ENCODE assay signal across 24 cellular contexts in genomic region chr6:166778776-166779175, GRCh38.
"Had no signal": no experiment of that assay in that cellular context is flagged by ENCODE, and none has a peak within 500 bp of the region (broad histone marks: within the 10 kb centered on the region; RNA-seq: fewer than 3 reads in every experiment).

No MANE protein-coding gene starts in this region.

- H3K9ac ChIP-seq: SK-N-SH had no signal

- H3K9me3 ChIP-seq: SJCRH30, SK-N-SH had no signal

- H3K9me3 Mint-ChIP-seq: activated CD4-positive, alpha-beta memory T cell treated with anti-CD3 and anti-CD28 coated beads for 36 hours; activated CD4-positive, alpha-beta T cell treated with anti-CD3 and anti-CD28 coated beads, Interleukin-2, amount 10 ng/mL, durations not matched to agents 7 days and 5 days; activated naive CD4-positive, alpha-beta T cell treated with anti-CD3 and anti-CD28 coated beads, Interleukin-2, amount 50 U/mL, for 24 hours; activated T-cell treated with anti-CD3 and anti-CD28 coated beads, Interleukin-2, amount 50 U/mL, for 24 hours; activated T-helper 1 cell treated with anti-CD3 and anti-CD28 coated beads, Interleukin-12 subunit alpha, Interleukin-12 subunit beta, Interleukin-2, Interleukin-4 antibody, amounts not matched to agents 30 ng/mL and 10 ng/mL and 1 ng/mL, durations not matched to agents 14 hours and 24 hours and 36 hours had no signal

- H3K36me3 Mint-ChIP-seq: activated CD4-positive, alpha-beta memory T cell treated with anti-CD3 and anti-CD28 coated beads for 36 hours; activated naive CD4-positive, alpha-beta T cell treated with anti-CD3 and anti-CD28 coated beads, Interleukin-2, amount 50 U/mL, for 24 hours had no signal

- H3K36me3 ChIP-seq: SJCRH30 had no signal

- H3K27ac ChIP-seq: RWPE1, SJCRH30, VCaP had no signal

- H3K27ac Mint-ChIP-seq: activated CD4-positive, alpha-beta memory T cell treated with anti-CD3 and anti-CD28 coated beads for 36 hours; activated CD4-positive, alpha-beta T cell treated with anti-CD3 and anti-CD28 coated beads, Interleukin-2, amount 10 ng/mL, durations not matched to agents 7 days and 5 days; activated naive CD4-positive, alpha-beta T cell treated with anti-CD3 and anti-CD28 coated beads, Interleukin-2, amount 50 U/mL, for 24 hours; activated T-cell treated with anti-CD3 and anti-CD28 coated beads, Interleukin-2, amount 50 U/mL, for 24 hours; activated T-helper 1 cell treated with anti-CD3 and anti-CD28 coated beads, Interleukin-12 subunit alpha, Interleukin-12 subunit beta, Interleukin-2, Interleukin-4 antibody, amounts not matched to agents 30 ng/mL and 10 ng/mL and 1 ng/mL, durations not matched to agents 14 hours and 24 hours and 36 hours had no signal

- H3K4me3 Mint-ChIP-seq: activated CD4-positive, alpha-beta memory T cell treated with anti-CD3 and anti-CD28 coated beads for 36 hours; activated CD4-positive, alpha-beta T cell treated with anti-CD3 and anti-CD28 coated beads, Interleukin-2, amount 10 ng/mL, durations not matched to agents 7 days and 5 days; activated naive CD4-positive, alpha-beta T cell treated with anti-CD3 and anti-CD28 coated beads, Interleukin-2, amount 50 U/mL, for 24 hours; activated T-cell treated with anti-CD3 and anti-CD28 coated beads, Interleukin-2, amount 50 U/mL, for 24 hours; activated T-helper 1 cell treated with anti-CD3 and anti-CD28 coated beads, Interleukin-12 subunit alpha, Interleukin-12 subunit beta, Interleukin-2, Interleukin-4 antibody, amounts not matched to agents 30 ng/mL and 10 ng/mL and 1 ng/mL, durations not matched to agents 14 hours and 24 hours and 36 hours had no signal

- H3K4me3 ChIP-seq: SJCRH30 had no signal

- H3K4me1 Mint-ChIP-seq: activated CD4-positive, alpha-beta T cell treated with anti-CD3 and anti-CD28 coated beads, Interleukin-2, amount 10 ng/mL, durations not matched to agents 7 days and 5 days had no signal

- H3K27me3 Mint-ChIP-seq: activated CD4-positive, alpha-beta memory T cell treated with anti-CD3 and anti-CD28 coated beads for 36 hours; activated CD4-positive, alpha-beta T cell treated with anti-CD3 and anti-CD28 coated beads, Interleukin-2, amount 10 ng/mL, durations not matched to agents 7 days and 5 days; activated naive CD4-positive, alpha-beta T cell treated with anti-CD3 and anti-CD28 coated beads, Interleukin-2, amount 50 U/mL, for 24 hours had no signal

- H3K4me2 ChIP-seq: SK-N-SH had no signal

- DNase-seq: activated CD4-positive, alpha-beta memory T cell treated with anti-CD3 and anti-CD28 coated beads for 36 hours; activated CD4-positive, alpha-beta T cell treated with anti-CD3 and anti-CD28 coated beads, Interleukin-2, amount 10 ng/mL, durations not matched to agents 7 days and 5 days; activated CD4-positive, CD25-positive, alpha-beta regulatory T cell; activated effector memory CD4-positive, alpha-beta T cell treated with Interleukin-2 at 50 U/mL for 16 hours; activated naive CD4-positive, alpha-beta T cell; activated T-cell treated with anti-CD3 and anti-CD28 coated beads, Interleukin-2, amount 50 U/mL, for 24 hours; KBM-7; NCI-H1048; NCI-H146; NCI-H187 treated with DMSO at 0.1 percent for 48 hours; NCI-H345; NCI-H510A; NCI-H526 treated with DMSO at 0.1 percent for 48 hours; NCI-H82; OCI-M1; Right ventricle myocardium superior; SJCRH30; SK-N-SH; T-helper 1 cell had no signal

- FAIRE-seq: bronchial epithelial cell had no signal
